ENCODE assay signal across 8 cellular contexts in genomic region chr19:2461751-2462634, GRCh38. TPM values are rescaled to one million over a fixed set of nuclear protein-coding genes. Genes with fewer than 3 reads are reported as not detected.
A peak's percentile ranks its signal among the peaks of the same experiment; 100 is the strongest.
DNase-seq lines count a peak whose midpoint lies in the region; ATAC-seq lines count a peak whose summit lies in the region.

No MANE protein-coding gene starts in this region.

- H3K9ac ChIP-seq in iPS-20b (ENCODE audit: low read depth, low read length), result peak overlapping the region; percentile 74; the same call in 1 of the 2 replicates

- H3K36me3 ChIP-seq in HAP-1 (replicated peaks) (no peaks in the 10 kb centered on the region), iPS-20b (ENCODE audit: insufficient read depth, low read depth, low read length) (no peaks in the 10 kb centered on the region)

- no peak overlapping the region for H3K27ac ChIP-seq in iPS-20b (ENCODE audit: low read length)

- in situ Hi-C loops in HAP-1 (cut with MboI; ENCODE audit: low sequenced_read_pairs), result no loop called here
- in situ Hi-C loops in SK-MEL-5 (cut with HindIII; ENCODE audit: low pct_unique_long_range_greater_than_20kb, low sequenced_read_pairs), result no loop called here

- DNase-seq in COR-L47 (lab: John Stamatoyannopoulos, UW), result peak; percentile 19
- DNase-seq in HAP-1 (ENCODE audit: low spot score in 2 of 2), result no peak
- DNase-seq in SK-MEL-5 (ENCODE audit: low read depth, low spot score), result peak; percentile 67
- DNase-seq in astrocyte of the hippocampus (ENCODE audit: low read depth, low spot score), result peak; percentile 84
- DNase-seq in stimulated activated CD4-positive, alpha-beta T cell treated with anti-CD3 and anti-CD28 coated beads, Interleukin-12 subunit alpha, Interleukin-12 subunit beta, amount 100 ng/mL, for 24 hours (ENCODE audit: low read depth in 2 of 2), result peak; percentile 33 to 76

- H3K4me1 ChIP-seq in HAP-1 (peaks cover 10% of the 10 kb centered on the region), iPS-20b (ENCODE audit: insufficient read depth, low read length) (no peaks in the 10 kb centered on the region)

- no peak for ATAC-seq in GM19452 (IDR thresholded peaks at IDR 0.05; ENCODE audit: unreplicated experiment)
- no peak for ATAC-seq in GM19023 (IDR thresholded peaks at IDR 0.05; ENCODE audit: unreplicated experiment)

- H3K9me3 ChIP-seq in HAP-1, result no peaks in the 10 kb centered on the region
- H3K9me3 ChIP-seq in iPS-20b (ENCODE audit: insufficient read depth, low read depth, low read length), result no peaks in the 10 kb centered on the region

- H3K4me3 ChIP-seq in HAP-1, result peak overlapping the region; percentile 9; the same call in 1 of the 2 replicates
- peak overlapping the region; percentile 72 for H3K4me3 ChIP-seq in iPS-20b (ENCODE audit: low read length)

- H3K27me3 ChIP-seq in HAP-1 (ENCODE audit: low read depth), result no peaks in the 10 kb centered on the region
- no peaks in the 10 kb centered on the region for H3K27me3 ChIP-seq in iPS-20b (ENCODE audit: insufficient read depth, low read length)

RNA-seq across cellular contexts. Expression of gene LMNB2, which starts 5.2 kb away (rescaled TPM):
- total RNA-seq in SK-MEL-5 (2014; rRNA removed; shearing (Covaris generic)), result 52.1 and 52.6 TPM in 2 replicates
- 74.5 and 94.3 TPM in 2 replicates for polyA plus RNA-seq in SK-MEL-5 (2015; cell fraction: cytosol; rRNA removed)
- 45.5 and 48.0 TPM in 2 replicates for polyA plus RNA-seq in SK-MEL-5 (2015; cell fraction: nucleus; rRNA removed)

RNA-seq across cellular contexts. Expression of gene GADD45B, which starts 13.9 kb away (rescaled TPM):
- 4.0 TPM in 2 replicates for total RNA-seq in SK-MEL-5 (2014; rRNA removed; shearing (Covaris generic))
- polyA plus RNA-seq in SK-MEL-5 (2015; cell fraction: cytosol; rRNA removed), result 4.4 and 4.8 TPM in 2 replicates
- 1.9 and 3.6 TPM in 2 replicates for polyA plus RNA-seq in SK-MEL-5 (2015; cell fraction: nucleus; rRNA removed)

RNA-seq across cellular contexts. Expression of gene TIMM13, which starts 34.6 kb away (rescaled TPM):
- 48.9 and 52.3 TPM in 2 replicates for total RNA-seq in SK-MEL-5 (2014; rRNA removed; shearing (Covaris generic))
- polyA plus RNA-seq in SK-MEL-5 (2015; cell fraction: cytosol; rRNA removed), result 47.4 and 63.9 TPM in 2 replicates
- 18.4 and 35.2 TPM in 2 replicates for polyA plus RNA-seq in SK-MEL-5 (2015; cell fraction: nucleus; rRNA removed)

Comparison
In these comparisons a context has a peak if more than half of its experiments do, and no peak if none do; other contexts are left out.
1. DNase-seq: peak in COR-L47 (single experiment), SK-MEL-5 (single experiment), astrocyte of the hippocampus (single experiment) and stimulated activated CD4-positive, alpha-beta T cell treated with anti-CD3 and anti-CD28 coated beads, Interleukin-12 subunit alpha, Interleukin-12 subunit beta, amount 100 ng/mL, for 24 hours (2 of 2); none in HAP-1 (0 of 2).